In genomic region chr15:68783226-68784054, GRCh38 we compare ENCODE assay signal across 9 cellular contexts. TPM values are rescaled to one million over a fixed set of nuclear protein-coding genes. Genes with fewer than 3 reads are reported as not detected.
DNase-seq lines count a peak whose midpoint lies in the region; ATAC-seq, FAIRE-seq and TF ChIP-seq lines count a peak whose summit lies in the region.
"Had no signal": no experiment of that assay in that cellular context is flagged by ENCODE, and none has a peak within 500 bp of the region (broad histone marks: within the 10 kb centered on the region; RNA-seq: fewer than 3 reads in every experiment).

No MANE protein-coding gene starts in this region.

- H3K36me3 ChIP-seq in K562 (ENCODE audit: control insufficient read depth, insufficient read depth, low read length) (peaks cover 94% of the 10 kb centered on the region), kidney epithelial cell (ENCODE audit: control insufficient read depth, insufficient read depth, low read length) (peaks cover 2% of the 10 kb centered on the region)

- no TSS peak for BruUV-seq in K562 (replicated peaks; lab: Mats Ljungman, UMichigan)

- no peak overlapping the region for H3K9ac ChIP-seq in K562 (ENCODE audit: insufficient read depth in 1 of 2, low read depth in 2 of 2, low read length in 2 of 2)

- TF ChIP-seq POLR2A in K562 (conservative IDR thresholded peaks at IDR 0.05), result no peak

- no peak overlapping the region for H3K27ac ChIP-seq in K562 (ENCODE audit: extremely low read depth, low read depth, low read length)

- TF ChIP-seq EP300 in K562 (IDR thresholded peaks at IDR 0.05; ENCODE audit: low read length), result no peak

- in situ Hi-C loops in K562 (cut with MboI), result loop anchor here (5.0 kb wide), 1 partner anchor 94 kb away; no protein-coding TSS in a partner anchor

- FAIRE-seq in K562 (lab: Jason Lieb, UNC), result peak; percentile 62
- FAIRE-seq: endometrium had no signal

- peak; percentile 13 for DNase-seq in NCI-H1436 (lab: John Stamatoyannopoulos, UW)
- no peak for DNase-seq in NCI-H1436 treated with DMSO at 0.1 percent for 48 hours (lab: John Stamatoyannopoulos, UW)
- peak; percentile 67 for DNase-seq in T-helper 9 cell
- DNase-seq in K562 (ENCODE audit: extremely low read depth in 1 of 4, low spot score in 3 of 4), result peak; percentile 57 to 59 (median 58)
- DNase-seq in kidney epithelial cell (ENCODE audit: low read depth), result no peak
- DNase-seq in stimulated activated CD8-positive, alpha-beta memory T cell treated with anti-CD3 and anti-CD28 coated beads, Interleukin-7, amount 100 ng/mL, for 1 hour (ENCODE audit: low read depth in 2 of 2), result peak; percentile 20 to 52

- no peaks in the 10 kb centered on the region for H3K9me1 ChIP-seq in K562 (ENCODE audit: control insufficient read depth, insufficient read depth, low read length)

- H2AFZ ChIP-seq in K562 (ENCODE audit: low read depth, low read length), result no peak overlapping the region

- H3K4me3 ChIP-seq in K562 (no peak overlapping the region), kidney epithelial cell (ENCODE audit: low read depth, low read length) (no peak overlapping the region)

- H3K4me2 ChIP-seq in K562 (ENCODE audit: insufficient read depth, low read length), result no peak overlapping the region

- intact Hi-C loops in K562 (cut with micrococcal nuclease), result loop anchor here (2.0 kb wide), 2 partner anchors 45 to 91 kb away; no protein-coding TSS in a partner anchor

- H3K27me3 ChIP-seq in K562 (ENCODE audit: control insufficient read depth in 2 of 2, insufficient read depth in 2 of 2, low read length in 2 of 2), result no peaks in the 10 kb centered on the region
- H3K27me3 ChIP-seq in kidney epithelial cell (ENCODE audit: control insufficient read depth, insufficient read depth, low read length), result no peaks in the 10 kb centered on the region

- H3K9me3 ChIP-seq in K562 (replicated peaks; ENCODE audit: control insufficient read depth, insufficient read depth, low read depth, low read length), result no peaks in the 10 kb centered on the region

- peaks cover 0 to 3% of the 10 kb centered on the region in 2 experiments; a peak in 1 of 5 replicates for H3K4me1 ChIP-seq in K562 (replicated peaks in 1 of 2; ENCODE audit: control insufficient read depth in 2 of 2, insufficient read depth in 2 of 2, low read length in 2 of 2)

- ATAC-seq in K562 (peak; percentile 96), HG03045 (IDR thresholded peaks at IDR 0.05; ENCODE audit: unreplicated experiment) (no peak), GM21515 (IDR thresholded peaks at IDR 0.05; ENCODE audit: unreplicated experiment) (no peak)

- POLR2A ChIA-PET in K562 (lab: Yijun Ruan, JAX), result interaction anchor here (0.6 to 1.7 kb wide), 4 partner anchors 49 to 683 kb away, joined by 3 to 4 read pairs (median 4); no protein-coding TSS in a partner anchor

- CTCF ChIA-PET in K562 (lab: Yijun Ruan, JAX; ENCODE audit: low intra/inter-chr PET ratio), result interaction anchor here (2.0 kb wide), 1 partner anchor 92 kb away, joined by 11 read pairs; no protein-coding TSS in a partner anchor

- H4K20me1 ChIP-seq in K562 (replicated peaks; ENCODE audit: control insufficient read depth, insufficient read depth, low read length), result no peaks in the 10 kb centered on the region; the same call in 1 of the 2 replicates

- 99% methylated on average over 8 of the region's 9 CpGs for WGBS in K562 (ENCODE audit: insufficient coverage, low coverage, missing lambda C conversion rate)

- H3K79me2 ChIP-seq in K562 (ENCODE audit: control insufficient read depth, insufficient read depth, low read length), result peaks cover 13% of the 10 kb centered on the region; the same call in 2 of the 3 replicates

- peak; percentile 34 to 69; a peak in 3 of 4 replicates for TF ChIP-seq RAD21 in K562 (CRISPR knock-in tag; conservative IDR thresholded peaks at IDR 0.05 in 1 of 2, IDR thresholded peaks at IDR 0.05 in 1 of 2)

- TF ChIP-seq CTCF in K562 (IDR thresholded peaks at IDR 0.05 in 2 of 3, conservative IDR thresholded peaks at IDR 0.05 in 1 of 3; ENCODE audit: insufficient read depth in 2 of 3, low read depth in 1 of 3, low read length in 3 of 3) (peak; percentile 63 to 74 (median 65)), kidney epithelial cell (IDR thresholded peaks at IDR 0.05; ENCODE audit: insufficient read depth, low read length, poor library complexity, severe bottlenecking) (peak; percentile 63)

TF ChIP-seq in K562, 482 proteins besides CTCF, POLR2A, EP300 and RAD21 (continues in another document):
- TF ChIP-seq, protein P1, sequence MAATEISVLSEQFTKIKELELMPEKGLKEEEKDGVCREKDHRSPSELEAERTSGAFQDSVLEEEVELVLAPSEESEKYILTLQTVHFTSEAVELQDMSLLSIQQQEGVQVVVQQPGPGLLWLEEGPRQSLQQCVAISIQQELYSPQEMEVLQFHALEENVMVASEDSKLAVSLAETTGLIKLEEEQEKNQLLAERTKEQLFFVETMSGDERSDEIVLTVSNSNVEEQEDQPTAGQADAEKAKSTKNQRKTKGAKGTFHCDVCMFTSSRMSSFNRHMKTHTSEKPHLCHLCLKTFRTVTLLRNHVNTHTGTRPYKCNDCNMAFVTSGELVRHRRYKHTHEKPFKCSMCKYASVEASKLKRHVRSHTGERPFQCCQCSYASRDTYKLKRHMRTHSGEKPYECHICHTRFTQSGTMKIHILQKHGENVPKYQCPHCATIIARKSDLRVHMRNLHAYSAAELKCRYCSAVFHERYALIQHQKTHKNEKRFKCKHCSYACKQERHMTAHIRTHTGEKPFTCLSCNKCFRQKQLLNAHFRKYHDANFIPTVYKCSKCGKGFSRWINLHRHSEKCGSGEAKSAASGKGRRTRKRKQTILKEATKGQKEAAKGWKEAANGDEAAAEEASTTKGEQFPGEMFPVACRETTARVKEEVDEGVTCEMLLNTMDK (IDR thresholded peaks at IDR 0.05; ENCODE audit: borderline replicate concordance, insufficient read depth, low read depth, low read length, poor library complexity, severe bottlenecking), result peak; percentile 44
- TF ChIP-seq GTF2A2 (tag; IDR thresholded peaks at IDR 0.05) (no peak), EWSR1 (IDR thresholded peaks at IDR 0.05; ENCODE audit: borderline replicate concordance, low read depth, partially characterized antibody) (no peak), SMC3 (conservative IDR thresholded peaks at IDR 0.05; ENCODE audit: insufficient read depth, low read depth, low read length) (peak; percentile 36), USF2 (CRISPR knock-in tag; IDR thresholded peaks at IDR 0.05) (no peak), STAG1 (CRISPR knock-in tag; IDR thresholded peaks at IDR 0.05; ENCODE audit: borderline replicate concordance) (no peak), NELFE (IDR thresholded peaks at IDR 0.05; ENCODE audit: insufficient read depth, insufficient read length) (no peak), ZNF354B (CRISPR knock-in tag; IDR thresholded peaks at IDR 0.05) (no peak), SRF (CRISPR knock-in tag; IDR thresholded peaks at IDR 0.05) (no peak)

RNA-seq across cellular contexts. Expression of gene ANP32A, which starts 37.3 kb away (rescaled TPM):
- total RNA-seq in K562 (2011; cell fraction: chromatin; rRNA removed; ENCODE audit: low replicate concordance), result 73.2 and 102 TPM in 2 replicates
- 44.5 and 49.1 TPM in 2 replicates for total RNA-seq in K562 (2011; cell fraction: nucleolus; rRNA removed)
- 74.9 and 79.7 TPM in 2 replicates for total RNA-seq in K562 (2011; cell fraction: nucleoplasm; rRNA removed)
- total RNA-seq in K562 (2014; rRNA removed) (149 and 155 TPM in 2 replicates), K562 (2014; rRNA removed; fragmentation: Illumina TruSeq; extraction: Trizol) (214 and 231 TPM in 2 replicates), K562 (2015; rRNA removed; fragmentation: Illumina TruSeq; extraction: Trizol) (213 and 234 TPM in 2 replicates), K562 (2021) (179 and 210 TPM in 2 replicates), kidney epithelial cell (46.8 and 50.9 TPM in 2 replicates)
- polyA plus RNA-seq in K562 (2011; rRNA removed) (101 and 158 TPM in 2 replicates), K562 (2014; fragmentation: Illumina TruSeq; extraction: Trizol) (514 and 656 TPM in 2 replicates), K562 (2014; fragmentation: Nextera tagmentation; extraction: Ambion mirVana) (10 to 100 TPM; 13.2 to 24.9 TPM), K562 (2014; rRNA removed) (262 and 274 TPM in 2 replicates)
- 28.2 and 50.9 TPM in 2 replicates for polyA plus RNA-seq in K562 (2011; cell fraction: cytosol; rRNA removed)
- polyA plus RNA-seq in K562 (2011; cell fraction: nucleus; rRNA removed), result 25.3 and 41.5 TPM in 2 replicates
- 166 and 298 TPM in 2 replicates for polyA plus RNA-seq in K562 (2012)
- 111 and 126 TPM in 2 replicates for polyA minus RNA-seq in K562 (2011; rRNA and poly(A)+ RNA removed)
- polyA minus RNA-seq in K562 (2011; cell fraction: cytosol; rRNA and poly(A)+ RNA removed), result 56.1 and 63.8 TPM in 2 replicates
- polyA minus RNA-seq in K562 (2011; cell fraction: nucleus; rRNA and poly(A)+ RNA removed), result 21.8 and 39.9 TPM in 2 replicates

Comparison
In these comparisons a context has a peak if more than half of its experiments do, and no peak if none do; other contexts are left out.
1. DNase-seq: peak in NCI-H1436 (single experiment), T-helper 9 cell (single experiment), K562 (4 of 4) and stimulated activated CD8-positive, alpha-beta memory T cell treated with anti-CD3 and anti-CD28 coated beads, Interleukin-7, amount 100 ng/mL, for 1 hour (2 of 2); none in NCI-H1436 treated with DMSO at 0.1 percent for 48 hours (single experiment) and kidney epithelial cell (single experiment).